8 cellular contexts compared by ENCODE assay signal in genomic region chr15:99135194-99135593, GRCh38. TPM values are rescaled to one million over a fixed set of nuclear protein-coding genes. Genes with fewer than 3 reads are reported as not detected.
DNase-seq lines count a peak whose midpoint lies in the region; ATAC-seq and TF ChIP-seq lines count a peak whose summit lies in the region.

No MANE protein-coding gene starts in this region.

- H3K9me2 ChIP-seq in SK-N-SH = no peaks in the 10 kb centered on the region

- H3K4me1 ChIP-seq in SK-N-SH (ENCODE audit: control insufficient read depth in 1 of 2, insufficient read depth in 2 of 2, low read depth in 1 of 2, low read length in 1 of 2) = peaks cover 7 to 12% of the 10 kb centered on the region in 2 experiments; a peak in 2 of 4 replicates
- peaks cover 49 to 52% of the 10 kb centered on the region in 2 donors for H3K4me1 ChIP-seq in gastrocnemius medialis

- H3K27ac ChIP-seq in SK-N-SH (ENCODE audit: low read depth in 2 of 2, low read length in 1 of 2) (peak overlapping the region in 1 of 2 experiments; percentile 18; a peak in 1 of 4 replicates), gastrocnemius medialis (peak overlapping the region; percentile 76 to 97 (median 90))

- intact Hi-C loops in gastrocnemius medialis (cut with DNase I; ENCODE audit: low total_unique reads) = no loop called here

- no peak for TF ChIP-seq RAD21 in SK-N-SH (IDR thresholded peaks at IDR 0.05; ENCODE audit: low read length)

- H3K4me2 ChIP-seq in SK-N-SH = peak overlapping the region; percentile 2; the same call in 1 of the 2 replicates

- H3K36me3 ChIP-seq in SK-N-SH (replicated peaks in 1 of 2; ENCODE audit: control insufficient read depth in 1 of 2, insufficient read depth in 2 of 2, low read length in 1 of 2) (peaks cover 6 to 32% of the 10 kb centered on the region in 2 experiments), gastrocnemius medialis (peaks cover 0 to 55% of the 10 kb centered on the region in 2 donors), H7 (replicated peaks; ENCODE audit: control insufficient read depth, insufficient read depth, low read length) (peaks cover 2% of the 10 kb centered on the region; the same call in 1 of the 2 replicates)

- WGBS in SK-N-SH (ENCODE audit: low lambda C conversion rate) = 71% methylated on average over 4 of the region's 4 CpGs

- no peaks in the 10 kb centered on the region for H3K79me2 ChIP-seq in SK-N-SH (ENCODE audit: insufficient read depth)

- DNase-seq in SK-N-SH = no peak
- peak; percentile 12 for DNase-seq in NCI-H146 treated with DMSO at 0.1 percent for 48 hours (lab: John Stamatoyannopoulos, UW; ENCODE audit: unreplicated experiment)
- peak in 1 of 2 donors; percentile 68 for DNase-seq in gastrocnemius medialis
- DNase-seq in activated CD4-positive, alpha-beta T cell treated with anti-CD3 and anti-CD28 coated beads for 48 hours = no peak
- DNase-seq in H7 = no peak

- no peak for TF ChIP-seq EP300 in SK-N-SH (IDR thresholded peaks at IDR 0.05; ENCODE audit: borderline replicate concordance in 1 of 2, low read depth in 1 of 2, low read length in 1 of 2)

- no peaks in the 10 kb centered on the region for H3K9me3 ChIP-seq in SK-N-SH
- H3K9me3 ChIP-seq in gastrocnemius medialis = no peaks in the 10 kb centered on the region

- H4K20me1 ChIP-seq in SK-N-SH (ENCODE audit: insufficient read depth) = no peaks in the 10 kb centered on the region

- in situ Hi-C loops in gastrocnemius medialis (cut with MboI; ENCODE audit: low sequenced_read_pairs in 4 of 4) = no loop called here

- TF ChIP-seq POLR2A in gastrocnemius medialis (IDR thresholded peaks at IDR 0.05) = no peak

- ATAC-seq in SK-N-SH treated with all-trans-retinoic acid at 6 μM for 48 hours (no peak), HG02642 (IDR thresholded peaks at IDR 0.05; ENCODE audit: poor library complexity, unreplicated experiment) (peak; percentile 74), gastrocnemius medialis (peak; percentile 81 to 83), HG02571 (IDR thresholded peaks at IDR 0.05; ENCODE audit: unreplicated experiment) (no peak)

- H3F3A ChIP-seq in SK-N-SH (replicated peaks; ENCODE audit: insufficient read depth) = no peaks in the 10 kb centered on the region

- POLR2A ChIA-PET in SK-N-SH (lab: Yijun Ruan, JAX) = no interaction called here

- H3K4me3 ChIP-seq in SK-N-SH (ENCODE audit: low read depth in 2 of 2, low read length in 1 of 2) = no peak overlapping the region
- no peak overlapping the region for H3K4me3 ChIP-seq in gastrocnemius medialis
- H3K4me3 ChIP-seq in H7 (ENCODE audit: insufficient read depth, low read depth, low read length) = no peak overlapping the region

- H2AFZ ChIP-seq in SK-N-SH (ENCODE audit: low read depth) = no peak overlapping the region

- H3K9ac ChIP-seq in SK-N-SH = no peak overlapping the region

- no peak for TF ChIP-seq CTCF in SK-N-SH (IDR thresholded peaks at IDR 0.05)
- no peak for TF ChIP-seq CTCF in gastrocnemius medialis (IDR thresholded peaks at IDR 0.05 in 4 of 5, conservative IDR thresholded peaks at IDR 0.05 in 1 of 5)

- CTCF ChIA-PET in SK-N-SH (lab: Yijun Ruan, JAX) = interaction anchor here (1.0 to 1.8 kb wide), 4 partner anchors 11 to 75 kb away, joined by 3 to 6 read pairs (median 4); partner anchors contain the start of gene SYNM

- H3K27me3 ChIP-seq in SK-N-SH (ENCODE audit: insufficient read depth) (no peaks in the 10 kb centered on the region), gastrocnemius medialis (no peaks in the 10 kb centered on the region), H7 (ENCODE audit: control insufficient read depth, insufficient read depth, low read length) (no peaks in the 10 kb centered on the region)

TF ChIP-seq in SK-N-SH, 30 proteins besides CTCF, POLR2A, EP300 and RAD21 (continues in another document):
- no peak for TF ChIP-seq NFIC (IDR thresholded peaks at IDR 0.05; ENCODE audit: borderline replicate concordance)
- TF ChIP-seq TAF1 (IDR thresholded peaks at IDR 0.05; ENCODE audit: borderline replicate concordance, low read depth, low read length) = no peak
- no peak for TF ChIP-seq CHD2 (IDR thresholded peaks at IDR 0.05; ENCODE audit: low read length, partially characterized antibody)
- no peak for TF ChIP-seq MXI1 (IDR thresholded peaks at IDR 0.05; ENCODE audit: low read depth, low read length)
- no peak for TF ChIP-seq USF1 (IDR thresholded peaks at IDR 0.05; ENCODE audit: borderline replicate concordance, low read depth)
- no peak for TF ChIP-seq JUND (IDR thresholded peaks at IDR 0.05)
- TF ChIP-seq IRF3 (IDR thresholded peaks at IDR 0.05; ENCODE audit: low read depth, low read length) = no peak
- TF ChIP-seq MAX (IDR thresholded peaks at IDR 0.05; ENCODE audit: low read depth) = no peak
- TF ChIP-seq FOSL2 (IDR thresholded peaks at IDR 0.05; ENCODE audit: borderline replicate concordance, low read depth) = no peak
- no peak for TF ChIP-seq NRF1 (IDR thresholded peaks at IDR 0.05; ENCODE audit: low read depth, low read length)

TF ChIP-seq in SK-N-SH treated with all-trans-retinoic acid at 6 μM for 48 hours, 23 proteins besides CTCF, POLR2A, EP300 and RAD21 (continues in another document):
- TF ChIP-seq SNAI2 (CRISPR knock-in tag; IDR thresholded peaks at IDR 0.05) = no peak
- no peak for TF ChIP-seq ARNTL (CRISPR knock-in tag; IDR thresholded peaks at IDR 0.05; ENCODE audit: borderline replicate concordance, low read depth)
- TF ChIP-seq PATZ1 (CRISPR knock-in tag; IDR thresholded peaks at IDR 0.05; ENCODE audit: borderline replicate concordance) = no peak
- TF ChIP-seq ZC3H10 (CRISPR knock-in tag; IDR thresholded peaks at IDR 0.05) = no peak
- no peak for TF ChIP-seq ZFP30 (CRISPR knock-in tag; IDR thresholded peaks at IDR 0.05)
- no peak for TF ChIP-seq CSDC2 (CRISPR knock-in tag; IDR thresholded peaks at IDR 0.05)
- no peak for TF ChIP-seq TSHZ2 (CRISPR knock-in tag; IDR thresholded peaks at IDR 0.05)
- no peak for TF ChIP-seq BACH2 (CRISPR knock-in tag; IDR thresholded peaks at IDR 0.05; ENCODE audit: borderline replicate concordance)
- no peak for TF ChIP-seq ZNF70 (CRISPR knock-in tag; IDR thresholded peaks at IDR 0.05)
- no peak for TF ChIP-seq PPARA (CRISPR knock-in tag; IDR thresholded peaks at IDR 0.05; ENCODE audit: borderline replicate concordance)
- no peak for TF ChIP-seq ZNF8 (CRISPR knock-in tag; IDR thresholded peaks at IDR 0.05)
- no peak for TF ChIP-seq ESRRG (CRISPR knock-in tag; IDR thresholded peaks at IDR 0.05)
- no peak for TF ChIP-seq TCF4 (CRISPR knock-in tag; IDR thresholded peaks at IDR 0.05; ENCODE audit: borderline replicate concordance)
- no peak for TF ChIP-seq CREB5 (CRISPR knock-in tag; IDR thresholded peaks at IDR 0.05; ENCODE audit: low read depth)
- TF ChIP-seq ZNF565 (CRISPR knock-in tag; conservative IDR thresholded peaks at IDR 0.05; ENCODE audit: low read depth) = no peak

RNA-seq across cellular contexts. Expression of gene SYNM, which starts 30.3 kb away (rescaled TPM):
- polyA plus RNA-seq in SK-N-SH (2012; rRNA removed) = 4.3 and 5.0 TPM in 2 replicates
- polyA plus RNA-seq in SK-N-SH (2012; cell fraction: cytosol; rRNA removed) = 3.8 and 4.1 TPM in 2 replicates
- 8.6 and 10.1 TPM in 2 replicates for polyA plus RNA-seq in SK-N-SH (2012; cell fraction: nucleus; rRNA removed)
- total RNA-seq in gastrocnemius medialis = 100 to 1,000 TPM; 200 to 308 (median 266) TPM
- 2.1 and 2.8 TPM in 2 replicates for total RNA-seq in H7 (2014; rRNA removed; shearing (Covaris generic))

Comparison
In these comparisons a context has a peak if more than half of its experiments do, and no peak if none do; other contexts are left out.
1. ATAC-seq: peak in HG02642 (single experiment) and gastrocnemius medialis (2 of 2); none in SK-N-SH treated with all-trans-retinoic acid at 6 μM for 48 hours (single experiment) and HG02571 (single experiment).
2. RNA of gene SYNM, which starts 30.3 kb away (total RNA-seq): 200 to 308 TPM in gastrocnemius medialis; 2.1 to 2.8 TPM in H7; every median in the first group is over 10 times any median in the second.